19 cellular contexts compared by ENCODE assay signal in the genomic region with DNA sequence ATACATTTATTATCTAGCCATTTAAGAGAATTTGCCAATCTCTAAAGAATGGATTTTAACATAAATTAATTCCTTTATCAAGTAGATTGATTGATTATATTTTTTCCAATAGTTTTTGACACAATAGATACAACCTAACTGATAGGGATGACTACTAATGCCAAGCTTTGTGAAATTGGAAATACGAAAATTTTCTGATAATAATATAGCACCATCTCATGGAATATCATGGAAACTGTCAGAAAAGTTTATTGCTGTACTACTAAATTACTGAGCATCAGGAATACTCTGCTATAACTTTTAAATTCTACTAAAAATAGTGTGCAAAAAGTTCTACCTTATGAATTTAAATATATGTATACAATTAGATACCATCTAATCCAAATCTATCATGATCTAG.
DNase-seq lines count a peak whose midpoint lies in the region; ATAC-seq, FAIRE-seq and TF ChIP-seq lines count a peak whose summit lies in the region.
"Had no signal": no experiment of that assay in that cellular context is flagged by ENCODE, and none has a peak within 500 bp of the region (broad histone marks: within the 10 kb centered on the region; RNA-seq: fewer than 3 reads in every experiment).

No MANE protein-coding gene starts in this region.

- H3K4me1 Mint-ChIP-seq in activated CD8-positive, alpha-beta T cell treated with anti-CD3 and anti-CD28 coated beads for 36 hours (ENCODE audit: low read depth) = no peaks in the 10 kb centered on the region
- H3K4me1 Mint-ChIP-seq: B cell had no signal

- H3K9me2 ChIP-seq in PC-3 (replicated peaks; ENCODE audit: low read length) = no peaks in the 10 kb centered on the region

- H3K4me2 ChIP-seq in A549 = no peak overlapping the region
- H3K4me2 ChIP-seq in PC-3 (ENCODE audit: low read length) = no peak overlapping the region

- peak; percentile 25 to 28; a peak in 1 of 5 replicates for TF ChIP-seq RAD21 in A549 (conservative IDR thresholded peaks at IDR 0.05 in 1 of 2, IDR thresholded peaks at IDR 0.05 in 1 of 2)

- intact Hi-C loops in PC-3 (cut with micrococcal nuclease) = no loop called here
- intact Hi-C loops in activated CD8-positive, alpha-beta T cell treated with anti-CD3 and anti-CD28 coated beads for 36 hours (cut with micrococcal nuclease) = no loop called here

- CTCF ChIA-PET in A549 (lab: Yijun Ruan, JAX) = interaction anchor here (1.1 to 5.2 kb wide), 2 partner anchors 13 to 855 kb away, joined by 4 to 34 read pairs; no protein-coding TSS in a partner anchor
- CTCF ChIA-PET in PC-3 (lab: Charles Lee) = no interaction called here
- CTCF ChIA-PET in activated CD8-positive, alpha-beta T cell treated with anti-CD3 and anti-CD28 coated beads for 36 hours (lab: Charles Lee) = interaction anchor here (0.9 kb wide), 1 partner anchor 13 kb away, joined by 3 read pairs; no protein-coding TSS in a partner anchor

- H4K20me1 ChIP-seq in PC-3 (ENCODE audit: low read length) = no peaks in the 10 kb centered on the region

- H3K27ac Mint-ChIP-seq in activated CD8-positive, alpha-beta T cell treated with anti-CD3 and anti-CD28 coated beads for 36 hours = no peak overlapping the region
- H3K27ac Mint-ChIP-seq: B cell; effector memory CD8-positive, alpha-beta T cell; IgD-negative memory B cell had no signal

- H3K4me1 ChIP-seq in A549 (no peaks in the 10 kb centered on the region), PC-3 (ENCODE audit: insufficient read depth, low read length) (peaks cover 9% of the 10 kb centered on the region), foreskin keratinocyte (no peaks in the 10 kb centered on the region)
- H3K4me1 ChIP-seq: Peyer's patch, testis had no signal

- H3K9me3 Mint-ChIP-seq in activated CD8-positive, alpha-beta T cell treated with anti-CD3 and anti-CD28 coated beads for 36 hours = no peaks in the 10 kb centered on the region
- H3K9me3 Mint-ChIP-seq: IgD-negative memory B cell had no signal

- peaks cover 21% of the 10 kb centered on the region; the same call in 1 of the 2 replicates for H3K27me3 ChIP-seq in PC-3 (ENCODE audit: low read length)
- H3K27me3 ChIP-seq in foreskin keratinocyte = no peaks in the 10 kb centered on the region
- H3K27me3 ChIP-seq: Peyer's patch, testis had no signal

- H3K27me3 Mint-ChIP-seq in activated CD8-positive, alpha-beta T cell treated with anti-CD3 and anti-CD28 coated beads for 36 hours = no peaks in the 10 kb centered on the region
- H3K27me3 Mint-ChIP-seq: effector memory CD8-positive, alpha-beta T cell; IgD-negative memory B cell had no signal

- H3K27ac ChIP-seq in A549 (no peak overlapping the region), PC-3 (ENCODE audit: low read length) (no peak overlapping the region), foreskin keratinocyte (no peak overlapping the region)
- H3K27ac ChIP-seq: Peyer's patch, skin epidermis, testis had no signal

- H3K9ac ChIP-seq in PC-3 (ENCODE audit: low read length) = no peak overlapping the region

- FAIRE-seq in A549 (lab: Jason Lieb, UNC) = no peak

- H3K4me3 Mint-ChIP-seq in activated CD8-positive, alpha-beta T cell treated with anti-CD3 and anti-CD28 coated beads for 36 hours = no peak overlapping the region
- H3K4me3 Mint-ChIP-seq: B cell; effector memory CD8-positive, alpha-beta T cell; IgD-negative memory B cell had no signal

- no peak for ATAC-seq in A549
- ATAC-seq in PC-3 = no peak
- no peak for ATAC-seq in foreskin keratinocyte
- ATAC-seq in activated CD8-positive, alpha-beta T cell treated with anti-CD3 and anti-CD28 coated beads for 36 hours = no peak
- ATAC-seq: effector memory CD8-positive, alpha-beta T cell; left lobe of liver had no signal

- DNase-seq in A549 (ENCODE audit: low read depth in 1 of 2, low spot score in 1 of 2) = no peak
- DNase-seq in ELR (ENCODE audit: low read depth) = peak; percentile 17
- DNase-seq in PC-3 = no peak
- no peak for DNase-seq in foreskin keratinocyte
- DNase-seq in GM20000 (ENCODE audit: low spot score) = no peak
- no peak for DNase-seq in AG08395 (ENCODE audit: low spot score)
- DNase-seq in activated CD8-positive, alpha-beta T cell treated with anti-CD3 and anti-CD28 coated beads for 36 hours = no peak
- no peak for DNase-seq in activated gamma-delta T cell treated with Interleukin-2 at 50 U/mL for 16 hours
- DNase-seq: activated CD4-positive, alpha-beta T cell treated with anti-CD3 and anti-CD28 coated beads, Interleukin-2, amount 50 U/mL, for 48 hours; central memory CD4-positive, alpha-beta T cell; effector memory CD8-positive, alpha-beta T cell; NCI-H446 treated with DMSO at 0.1 percent for 48 hours; Peyer's patch; SW 1271; testis had no signal

- no peaks in the 10 kb centered on the region for H3F3A ChIP-seq in PC-3 (ENCODE audit: low read length, unreplicated experiment)

- TF ChIP-seq EP300 in A549 (IDR thresholded peaks at IDR 0.05) = no peak

- H3K4me3 ChIP-seq in A549 = no peak overlapping the region
- H3K4me3 ChIP-seq in PC-3 (ENCODE audit: low read length) = no peak overlapping the region
- H3K4me3 ChIP-seq: Peyer's patch, skin epidermis, testis had no signal

- no peaks in the 10 kb centered on the region for H3K9me3 ChIP-seq in A549
- H3K9me3 ChIP-seq in PC-3 (ENCODE audit: low read length) = no peaks in the 10 kb centered on the region
- H3K9me3 ChIP-seq: Peyer's patch, testis had no signal

- H2AFZ ChIP-seq in PC-3 (ENCODE audit: low read length) = no peak overlapping the region

- no peaks in the 10 kb centered on the region for H3K79me2 ChIP-seq in PC-3 (ENCODE audit: low read length)

- BruUV-seq in PC-3 (replicated peaks; lab: Mats Ljungman, UMichigan) = no TSS peak

- 16% methylated on average over 1 of the region's 1 CpG for WGBS in A549 (ENCODE audit: missing lambda C conversion rate)

- POLR2A ChIA-PET in A549 (lab: Yijun Ruan, JAX) (no interaction called here), PC-3 (lab: Charles Lee; ENCODE audit: unreplicated experiment) (no interaction called here)
- POLR2A ChIA-PET in activated CD8-positive, alpha-beta T cell treated with anti-CD3 and anti-CD28 coated beads for 36 hours (lab: Charles Lee) = no interaction called here

- TF ChIP-seq CTCF in A549 (IDR thresholded peaks at IDR 0.05) (no peak), PC-3 (conservative IDR thresholded peaks at IDR 0.05; ENCODE audit: low read depth, low read length) (peak; percentile 47; the same call in 1 of the 2 replicates), foreskin keratinocyte (conservative IDR thresholded peaks at IDR 0.05) (peak; percentile 48), GM20000 (IDR thresholded peaks at IDR 0.05; ENCODE audit: extremely low read depth, missing control alignments) (no peak)
- TF ChIP-seq CTCF in activated CD8-positive, alpha-beta T cell treated with anti-CD3 and anti-CD28 coated beads for 36 hours (IDR thresholded peaks at IDR 0.05) = no peak

- no peak for TF ChIP-seq POLR2A in A549 (IDR thresholded peaks at IDR 0.05; ENCODE audit: low read length)

- no peaks in the 10 kb centered on the region for H3K36me3 Mint-ChIP-seq in activated CD8-positive, alpha-beta T cell treated with anti-CD3 and anti-CD28 coated beads for 36 hours (ENCODE audit: low read depth)
- H3K36me3 Mint-ChIP-seq: IgD-negative memory B cell had no signal

- H3K36me3 ChIP-seq in PC-3 (ENCODE audit: low read depth, low read length) = no peaks in the 10 kb centered on the region
- H3K36me3 ChIP-seq: Peyer's patch had no signal

TF ChIP-seq in A549, 52 proteins besides CTCF, POLR2A, EP300 and RAD21:
- TF ChIP-seq ZSCAN20 (CRISPR knock-in tag; IDR thresholded peaks at IDR 0.05) (no peak), HOXB5 (CRISPR knock-in tag; IDR thresholded peaks at IDR 0.05) (no peak), SMC3 (IDR thresholded peaks at IDR 0.05) (peak; percentile 20; the same call in 1 of the 3 replicates)

Comparison
In these comparisons a context has a peak if more than half of its experiments do, and no peak if none do; other contexts are left out.
1. CTCF ChIP-seq: peak in PC-3 (single experiment) and foreskin keratinocyte (single experiment); none in A549 (single experiment), GM20000 (single experiment) and activated CD8-positive, alpha-beta T cell treated with anti-CD3 and anti-CD28 coated beads for 36 hours (single experiment).